ENCODE assay signal across 2 cellular contexts in the genomic region with DNA sequence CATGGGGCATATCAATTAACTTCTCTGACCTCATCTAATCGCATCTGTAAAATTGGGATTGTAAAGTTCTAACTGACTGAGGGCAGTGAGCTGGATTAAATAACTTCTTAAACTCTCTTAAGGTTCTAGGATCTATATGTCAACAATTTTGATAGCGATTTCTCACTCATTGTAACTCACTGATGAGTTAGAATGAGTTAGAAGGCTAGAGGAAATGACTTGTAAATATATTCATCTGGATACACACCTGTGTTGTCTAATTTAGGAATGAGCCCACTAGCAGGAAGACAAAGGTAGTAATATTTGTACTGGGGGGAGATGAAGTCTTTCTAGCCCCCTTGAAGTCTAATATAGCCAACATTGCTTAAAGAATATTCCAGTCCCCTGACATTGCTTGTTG.
TF ChIP-seq lines count a peak whose summit lies in the region.

No MANE protein-coding gene starts in this region.

TF ChIP-seq in IMR-90, 13 proteins besides CTCF, POLR2A, EP300 and RAD21:
- TF ChIP-seq, protein P1, sequence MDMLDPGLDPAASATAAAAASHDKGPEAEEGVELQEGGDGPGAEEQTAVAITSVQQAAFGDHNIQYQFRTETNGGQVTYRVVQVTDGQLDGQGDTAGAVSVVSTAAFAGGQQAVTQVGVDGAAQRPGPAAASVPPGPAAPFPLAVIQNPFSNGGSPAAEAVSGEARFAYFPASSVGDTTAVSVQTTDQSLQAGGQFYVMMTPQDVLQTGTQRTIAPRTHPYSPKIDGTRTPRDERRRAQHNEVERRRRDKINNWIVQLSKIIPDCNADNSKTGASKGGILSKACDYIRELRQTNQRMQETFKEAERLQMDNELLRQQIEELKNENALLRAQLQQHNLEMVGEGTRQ (IDR thresholded peaks at IDR 0.05; ENCODE audit: low read depth, low read length) = no peak
- no peak for TF ChIP-seq RCOR1 (IDR thresholded peaks at IDR 0.05; ENCODE audit: insufficient replicate concordance, low read length)

TF ChIP-seq in GM12878, 131 proteins besides CTCF, POLR2A, EP300 and RAD21:
- TF ChIP-seq, protein P2, sequence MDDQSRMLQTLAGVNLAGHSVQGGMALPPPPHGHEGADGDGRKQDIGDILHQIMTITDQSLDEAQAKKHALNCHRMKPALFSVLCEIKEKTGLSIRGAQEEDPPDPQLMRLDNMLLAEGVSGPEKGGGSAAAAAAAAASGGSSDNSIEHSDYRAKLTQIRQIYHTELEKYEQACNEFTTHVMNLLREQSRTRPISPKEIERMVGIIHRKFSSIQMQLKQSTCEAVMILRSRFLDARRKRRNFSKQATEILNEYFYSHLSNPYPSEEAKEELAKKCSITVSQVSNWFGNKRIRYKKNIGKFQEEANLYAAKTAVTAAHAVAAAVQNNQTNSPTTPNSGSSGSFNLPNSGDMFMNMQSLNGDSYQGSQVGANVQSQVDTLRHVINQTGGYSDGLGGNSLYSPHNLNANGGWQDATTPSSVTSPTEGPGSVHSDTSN (IDR thresholded peaks at IDR 0.05; ENCODE audit: insufficient replicate concordance, low read depth, low read length) = peak; percentile 26
- no peak for TF ChIP-seq MYB (IDR thresholded peaks at IDR 0.05; ENCODE audit: borderline replicate concordance, low read depth, low read length)
- TF ChIP-seq, protein P3, sequence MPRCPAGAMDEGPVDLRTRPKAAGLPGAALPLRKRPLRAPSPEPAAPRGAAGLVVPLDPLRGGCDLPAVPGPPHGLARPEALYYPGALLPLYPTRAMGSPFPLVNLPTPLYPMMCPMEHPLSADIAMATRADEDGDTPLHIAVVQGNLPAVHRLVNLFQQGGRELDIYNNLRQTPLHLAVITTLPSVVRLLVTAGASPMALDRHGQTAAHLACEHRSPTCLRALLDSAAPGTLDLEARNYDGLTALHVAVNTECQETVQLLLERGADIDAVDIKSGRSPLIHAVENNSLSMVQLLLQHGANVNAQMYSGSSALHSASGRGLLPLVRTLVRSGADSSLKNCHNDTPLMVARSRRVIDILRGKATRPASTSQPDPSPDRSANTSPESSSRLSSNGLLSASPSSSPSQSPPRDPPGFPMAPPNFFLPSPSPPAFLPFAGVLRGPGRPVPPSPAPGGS (IDR thresholded peaks at IDR 0.05; ENCODE audit: borderline replicate concordance, insufficient read depth, low read depth, low read length, poor library complexity, severe bottlenecking) = peak; percentile 57
